1 cellular context compared by ENCODE assay signal in the genomic region with DNA sequence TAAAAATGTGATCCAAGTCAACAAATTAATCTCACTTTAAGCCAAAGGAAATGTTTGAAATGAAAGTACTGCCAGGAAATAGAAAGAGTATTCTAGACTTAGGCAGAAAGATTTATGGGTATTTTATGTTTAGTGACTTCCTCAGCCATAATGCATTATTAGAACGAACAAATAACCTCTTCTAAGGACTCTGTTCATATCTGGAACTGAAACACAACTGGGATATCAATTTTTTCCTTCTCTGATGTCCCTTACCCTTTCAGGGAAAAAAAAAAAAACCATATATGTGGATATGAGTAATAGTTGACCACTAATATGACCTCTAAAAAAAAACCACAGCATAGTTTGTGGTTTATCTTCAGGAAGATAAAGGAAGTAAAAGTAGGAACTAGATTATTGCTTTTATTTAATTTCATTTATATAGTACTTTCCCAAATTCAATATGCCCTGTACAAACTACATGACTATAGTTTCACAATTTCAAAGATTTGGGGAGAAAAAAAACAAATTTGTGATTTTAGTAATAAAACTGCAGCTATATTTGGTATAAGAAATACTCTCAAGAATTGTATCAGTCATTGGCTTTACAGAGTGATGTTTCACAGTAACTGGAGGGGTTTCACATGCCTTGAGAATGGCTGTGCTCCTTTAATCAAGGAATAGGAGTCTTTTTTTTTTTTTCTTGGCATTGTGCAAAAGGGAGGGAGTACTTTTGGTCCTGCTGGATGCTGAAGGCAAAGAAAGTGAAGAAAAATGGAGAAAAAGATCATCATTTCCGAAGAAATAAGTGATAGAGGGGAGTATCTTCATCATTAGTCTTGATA.
A peak's percentile ranks its signal among the peaks of the same experiment; 100 is the strongest.
TF ChIP-seq lines count a peak whose summit lies in the region.

No MANE protein-coding gene starts in this region.

TF ChIP-seq in endothelial cell of umbilical vein, 7 proteins besides CTCF, POLR2A, EP300 and RAD21:
- TF ChIP-seq MAX (IDR thresholded peaks at IDR 0.05; ENCODE audit: insufficient read depth, insufficient read length) (no peak), GATA2 (IDR thresholded peaks at IDR 0.05; ENCODE audit: insufficient read depth, insufficient read length, low read depth, low read length) (peak; percentile 9), EZH2 (IDR thresholded peaks at IDR 0.05; ENCODE audit: borderline replicate concordance, low read depth, low read length, severe bottlenecking) (no peak), JUN (IDR thresholded peaks at IDR 0.05; ENCODE audit: borderline replicate concordance, insufficient read depth, insufficient read length, low read depth) (peak; percentile 33), POLR2AphosphoS5 (IDR thresholded peaks at IDR 0.05; ENCODE audit: insufficient read depth, low read depth, low read length) (no peak), FOS (IDR thresholded peaks at IDR 0.05; ENCODE audit: borderline replicate concordance, insufficient read depth, low read length) (peak; percentile 50)
TF ChIP-seq in endothelial cell of umbilical vein: peak in this region for 3.
